ENCODE assay signal across 1 cellular context in genomic region chr2:78541451-78542267, GRCh38.
TF ChIP-seq lines count a peak whose summit lies in the region.

No MANE protein-coding gene starts in this region.

TF ChIP-seq in HepG2, 621 proteins besides CTCF, POLR2A, EP300 and RAD21 (continued from another document and continues in another):
- TF ChIP-seq ARID5B (CRISPR knock-in tag; IDR thresholded peaks at IDR 0.05) (peak; percentile 82), HNRNPK (IDR thresholded peaks at IDR 0.05; ENCODE audit: low read depth, low read length, poor library complexity, severe bottlenecking) (no peak), PREB (CRISPR knock-in tag; IDR thresholded peaks at IDR 0.05) (no peak), GATA4 (IDR thresholded peaks at IDR 0.05; ENCODE audit: borderline replicate concordance, low read depth) (no peak), MXD3 (CRISPR knock-in tag; IDR thresholded peaks at IDR 0.05) (0 out of 2 replicates have a peak, but pooled peaks have one; percentile 41), AGO1 (IDR thresholded peaks at IDR 0.05; ENCODE audit: low read depth, low read length, poor library complexity, severe bottlenecking) (no peak), CEBPB (IDR thresholded peaks at IDR 0.05; ENCODE audit: borderline replicate concordance, low read depth, low read length) (no peak), ZNF577 (CRISPR knock-in tag; IDR thresholded peaks at IDR 0.05; ENCODE audit: borderline replicate concordance, low read depth) (0 out of 2 replicates have a peak, but pooled peaks have one; percentile 56), GLI4 (CRISPR knock-in tag; IDR thresholded peaks at IDR 0.05; ENCODE audit: borderline replicate concordance) (peak; percentile 70; the same call in 1 of the 2 replicates), ZNF709 (CRISPR knock-in tag; IDR thresholded peaks at IDR 0.05) (no peak), XRCC5 (optimal IDR thresholded peaks at IDR 0.05; ENCODE audit: low read length) (no peak), TCF7 (IDR thresholded peaks at IDR 0.05; ENCODE audit: low read depth) (0 out of 2 replicates have a peak, but pooled peaks have one; percentile 9), SRSF4 (IDR thresholded peaks at IDR 0.05; ENCODE audit: low read depth, low read length, poor library complexity, severe bottlenecking) (no peak), REXO4 (CRISPR knock-in tag; IDR thresholded peaks at IDR 0.05; ENCODE audit: borderline replicate concordance) (no peak), GPN1 (CRISPR knock-in tag; IDR thresholded peaks at IDR 0.05; ENCODE audit: borderline replicate concordance) (no peak), AKNA (CRISPR knock-in tag; IDR thresholded peaks at IDR 0.05; ENCODE audit: borderline replicate concordance) (no peak), SMARCE1 (IDR thresholded peaks at IDR 0.05; ENCODE audit: borderline replicate concordance) (no peak), ZNF615 (CRISPR knock-in tag; IDR thresholded peaks at IDR 0.05; ENCODE audit: borderline replicate concordance) (no peak), RBM39 (IDR thresholded peaks at IDR 0.05; ENCODE audit: low read depth, low read length, poor library complexity, severe bottlenecking) (peak; percentile 48), ZNF7 (CRISPR knock-in tag; IDR thresholded peaks at IDR 0.05) (peak; percentile 37; the same call in 1 of the 2 replicates), ZNF44 (CRISPR knock-in tag; IDR thresholded peaks at IDR 0.05) (0 out of 2 replicates have a peak, but pooled peaks have one; percentile 86), HOXA9 (CRISPR knock-in tag; IDR thresholded peaks at IDR 0.05; ENCODE audit: borderline replicate concordance) (no peak), KMT2B (CRISPR knock-in tag; IDR thresholded peaks at IDR 0.05) (peak; percentile 82), ATAD3A (CRISPR knock-in tag; IDR thresholded peaks at IDR 0.05) (no peak), MIXL1 (CRISPR knock-in tag; IDR thresholded peaks at IDR 0.05) (no peak), ZNF138 (CRISPR knock-in tag; IDR thresholded peaks at IDR 0.05; ENCODE audit: low read depth) (no peak), ZNF260 (CRISPR knock-in tag; IDR thresholded peaks at IDR 0.05; ENCODE audit: borderline replicate concordance, low read depth) (no peak), ZBTB33 (CRISPR knock-in tag; IDR thresholded peaks at IDR 0.05) (peak; percentile 33; the same call in 1 of the 2 replicates), ZNF724P (CRISPR knock-in tag; IDR thresholded peaks at IDR 0.05; ENCODE audit: borderline replicate concordance) (no peak), ZNF256 (CRISPR knock-in tag; conservative IDR thresholded peaks at IDR 0.05) (no peak; the same call in 1 of the 2 replicates), SPEN (CRISPR knock-in tag; IDR thresholded peaks at IDR 0.05; ENCODE audit: low read depth) (peak; percentile 87; the same call in 1 of the 2 replicates), ZNF280B (CRISPR knock-in tag; IDR thresholded peaks at IDR 0.05; ENCODE audit: borderline replicate concordance) (no peak), ZNF235 (CRISPR knock-in tag; IDR thresholded peaks at IDR 0.05; ENCODE audit: borderline replicate concordance) (peak; percentile 77; the same call in 1 of the 2 replicates), HIVEP1 (CRISPR knock-in tag; IDR thresholded peaks at IDR 0.05) (no peak), REL (CRISPR knock-in tag; conservative IDR thresholded peaks at IDR 0.05) (no peak), GLMP (CRISPR knock-in tag; IDR thresholded peaks at IDR 0.05; ENCODE audit: borderline replicate concordance) (no peak), HNF4G (IDR thresholded peaks at IDR 0.05; ENCODE audit: borderline replicate concordance, low read depth, low read length) (no peak), HNF4G (CRISPR knock-in tag; IDR thresholded peaks at IDR 0.05; ENCODE audit: borderline replicate concordance, low read depth) (0 out of 2 replicates have a peak, but pooled peaks have one; percentile 50)
- TF ChIP-seq, protein P1, sequence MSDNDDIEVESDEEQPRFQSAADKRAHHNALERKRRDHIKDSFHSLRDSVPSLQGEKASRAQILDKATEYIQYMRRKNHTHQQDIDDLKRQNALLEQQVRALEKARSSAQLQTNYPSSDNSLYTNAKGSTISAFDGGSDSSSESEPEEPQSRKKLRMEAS (IDR thresholded peaks at IDR 0.05): peak; percentile 81
- TF ChIP-seq, protein P2, sequence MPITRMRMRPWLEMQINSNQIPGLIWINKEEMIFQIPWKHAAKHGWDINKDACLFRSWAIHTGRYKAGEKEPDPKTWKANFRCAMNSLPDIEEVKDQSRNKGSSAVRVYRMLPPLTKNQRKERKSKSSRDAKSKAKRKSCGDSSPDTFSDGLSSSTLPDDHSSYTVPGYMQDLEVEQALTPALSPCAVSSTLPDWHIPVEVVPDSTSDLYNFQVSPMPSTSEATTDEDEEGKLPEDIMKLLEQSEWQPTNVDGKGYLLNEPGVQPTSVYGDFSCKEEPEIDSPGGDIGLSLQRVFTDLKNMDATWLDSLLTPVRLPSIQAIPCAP (CRISPR knock-in tag; IDR thresholded peaks at IDR 0.05; ENCODE audit: low read depth): no peak
- TF ChIP-seq, protein P3, sequence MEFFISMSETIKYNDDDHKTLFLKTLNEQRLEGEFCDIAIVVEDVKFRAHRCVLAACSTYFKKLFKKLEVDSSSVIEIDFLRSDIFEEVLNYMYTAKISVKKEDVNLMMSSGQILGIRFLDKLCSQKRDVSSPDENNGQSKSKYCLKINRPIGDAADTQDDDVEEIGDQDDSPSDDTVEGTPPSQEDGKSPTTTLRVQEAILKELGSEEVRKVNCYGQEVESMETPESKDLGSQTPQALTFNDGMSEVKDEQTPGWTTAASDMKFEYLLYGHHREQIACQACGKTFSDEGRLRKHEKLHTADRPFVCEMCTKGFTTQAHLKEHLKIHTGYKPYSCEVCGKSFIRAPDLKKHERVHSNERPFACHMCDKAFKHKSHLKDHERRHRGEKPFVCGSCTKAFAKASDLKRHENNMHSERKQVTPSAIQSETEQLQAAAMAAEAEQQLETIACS (CRISPR knock-in tag; IDR thresholded peaks at IDR 0.05): no peak
